ENCODE assay signal across 15 cellular contexts in the genomic region with DNA sequence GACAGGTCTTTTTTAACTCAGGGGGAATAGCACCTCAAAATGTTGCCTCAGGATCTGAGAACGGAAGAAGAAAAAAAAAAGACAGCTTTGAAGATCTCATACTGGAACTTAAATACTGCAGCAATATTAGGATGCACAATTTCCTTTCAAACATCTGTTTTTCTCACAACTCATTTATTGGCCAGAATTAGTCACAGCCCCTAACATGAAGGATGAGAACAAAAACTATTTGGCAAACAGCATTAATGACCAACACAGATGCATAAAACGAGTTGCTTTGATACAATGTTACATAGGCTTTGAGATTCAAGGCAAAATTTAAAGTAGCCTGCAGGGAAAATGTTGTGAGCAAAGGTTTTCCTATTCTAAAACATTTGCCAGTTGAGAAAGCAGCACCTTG. TPM values are rescaled to one million over a fixed set of nuclear protein-coding genes. Genes with fewer than 3 reads are reported as not detected.
DNase-seq lines count a peak whose midpoint lies in the region; ATAC-seq and TF ChIP-seq lines count a peak whose summit lies in the region.
"Had no signal": no experiment of that assay in that cellular context is flagged by ENCODE, and none has a peak within 500 bp of the region (broad histone marks: within the 10 kb centered on the region; RNA-seq: fewer than 3 reads in every experiment).

No MANE protein-coding gene starts in this region.

- H3K4me1 ChIP-seq in left ventricle myocardium inferior = peaks cover 77% of the 10 kb centered on the region
- H3K4me1 ChIP-seq in CD8-positive, alpha-beta T cell (ENCODE audit: insufficient read depth, low read length) = no peaks in the 10 kb centered on the region

- H3K36me3 ChIP-seq in brain microvascular endothelial cell (replicated peaks) (no peaks in the 10 kb centered on the region), left ventricle myocardium inferior (no peaks in the 10 kb centered on the region)
- H3K36me3 ChIP-seq in CD8-positive, alpha-beta T cell (ENCODE audit: insufficient read depth, low read length) = no peaks in the 10 kb centered on the region
- H3K36me3 ChIP-seq: upper lobe of left lung had no signal

- no peak for DNase-seq in Right ventricle myocardium superior
- no peak for DNase-seq in cardiac septum (ENCODE audit: low spot score)
- no peak for DNase-seq in brain microvascular endothelial cell
- no peak for DNase-seq in left ventricle myocardium inferior
- no peak for DNase-seq in CD8-positive, alpha-beta T cell
- no peak for DNase-seq in DMS53 (lab: John Stamatoyannopoulos, UW)
- DNase-seq in NCI-H2171 treated with DMSO at 0.1 percent for 48 hours (lab: John Stamatoyannopoulos, UW) = no peak
- DNase-seq: activated CD4-positive, alpha-beta memory T cell treated with anti-CD3 and anti-CD28 coated beads, Interleukin-2, amount 10 ng/mL, durations not matched to agents 7 days and 5 days; effector CD8-positive, alpha-beta T cell; Karpas-422; naive thymus-derived CD4-positive, alpha-beta T cell; upper lobe of left lung had no signal

- no peak overlapping the region for H3K4me3 ChIP-seq in brain microvascular endothelial cell (ENCODE audit: low read depth, low read length)
- no peak overlapping the region for H3K4me3 ChIP-seq in left ventricle myocardium inferior
- H3K4me3 ChIP-seq in CD8-positive, alpha-beta T cell (ENCODE audit: low read depth, low read length) = no peak overlapping the region
- H3K4me3 ChIP-seq: upper lobe of left lung had no signal

- H3K27me3 ChIP-seq in brain microvascular endothelial cell (replicated peaks) (no peaks in the 10 kb centered on the region), left ventricle myocardium inferior (ENCODE audit: low read depth) (no peaks in the 10 kb centered on the region)
- no peaks in the 10 kb centered on the region for H3K27me3 ChIP-seq in CD8-positive, alpha-beta T cell (ENCODE audit: insufficient read depth, low read length)
- H3K27me3 ChIP-seq: upper lobe of left lung had no signal

- no peaks in the 10 kb centered on the region for H3K27me3 Mint-ChIP-seq in CD8-positive, alpha-beta T cell (ENCODE audit: low read depth)
- H3K27me3 Mint-ChIP-seq: activated CD4-positive, alpha-beta memory T cell treated with anti-CD3 and anti-CD28 coated beads, Interleukin-2, amount 10 ng/mL, durations not matched to agents 7 days and 5 days; activated naive CD4-positive, alpha-beta T cell treated with anti-CD3 and anti-CD28 coated beads, Interleukin-2, amount 50 U/mL, for 24 hours; naive thymus-derived CD4-positive, alpha-beta T cell had no signal

- peaks cover 42% of the 10 kb centered on the region for H3K4me1 Mint-ChIP-seq in CD8-positive, alpha-beta T cell (ENCODE audit: low read depth)

- intact Hi-C loops in Right ventricle myocardium superior (cut with DNase I) (no loop called here), cardiac septum (cut with DNase I) (no loop called here), left ventricle myocardium inferior (cut with micrococcal nuclease) (no loop called here)
- intact Hi-C loops in CD8-positive, alpha-beta T cell (cut with DNase I, micrococcal nuclease) = loop anchor here in 1 of 2 experiments (10.0 kb wide), 1 partner anchor 74 kb away; no protein-coding TSS in a partner anchor

- TF ChIP-seq CTCF in brain microvascular endothelial cell (IDR thresholded peaks at IDR 0.05; ENCODE audit: low read depth, low read length, missing control alignments) (no peak), left ventricle myocardium inferior (IDR thresholded peaks at IDR 0.05; ENCODE audit: borderline replicate concordance) (no peak)
- TF ChIP-seq CTCF in CD8-positive, alpha-beta T cell (IDR thresholded peaks at IDR 0.05) = no peak

- in situ Hi-C loops in brain microvascular endothelial cell (cut with HindIII; ENCODE audit: low pct_ligation_motif_present, low sequenced_read_pairs) = no loop called here

- peaks cover 10% of the 10 kb centered on the region for H3K36me3 Mint-ChIP-seq in CD8-positive, alpha-beta T cell

- CTCF ChIA-PET in CD8-positive, alpha-beta T cell (lab: Charles Lee) = no interaction called here

- H3K4me3 Mint-ChIP-seq in CD8-positive, alpha-beta T cell = no peak overlapping the region
- H3K4me3 Mint-ChIP-seq: activated CD4-positive, alpha-beta memory T cell treated with anti-CD3 and anti-CD28 coated beads, Interleukin-2, amount 10 ng/mL, durations not matched to agents 7 days and 5 days; activated naive CD4-positive, alpha-beta T cell treated with anti-CD3 and anti-CD28 coated beads, Interleukin-2, amount 50 U/mL, for 24 hours; T-helper 1 cell treated with Interleukin-12 subunit alpha and Interleukin-12 subunit beta and Interleukin-4 antibody, amounts not matched to agents 30 μg/mL and 1 μg/mL, for 36 hours had no signal

- POLR2A ChIA-PET in CD8-positive, alpha-beta T cell (lab: Charles Lee) = interaction anchor here (0.7 kb wide), 1 partner anchor 282 kb away, joined by 3 read pairs; no protein-coding TSS in a partner anchor

- H3K9me3 Mint-ChIP-seq in CD8-positive, alpha-beta T cell = no peaks in the 10 kb centered on the region
- H3K9me3 Mint-ChIP-seq: activated naive CD4-positive, alpha-beta T cell treated with anti-CD3 and anti-CD28 coated beads, Interleukin-2, amount 50 U/mL, for 24 hours; naive thymus-derived CD4-positive, alpha-beta T cell; T-helper 1 cell treated with Interleukin-12 subunit alpha and Interleukin-12 subunit beta and Interleukin-4 antibody, amounts not matched to agents 30 μg/mL and 1 μg/mL, for 36 hours had no signal

- H3K27ac ChIP-seq in brain microvascular endothelial cell (peak overlapping the region; percentile 88), left ventricle myocardium inferior (replicated peaks) (peak overlapping the region; percentile 63)
- no peak overlapping the region for H3K27ac ChIP-seq in CD8-positive, alpha-beta T cell (ENCODE audit: low read depth, low read length)

- no peaks in the 10 kb centered on the region for H3K9me3 ChIP-seq in left ventricle myocardium inferior (replicated peaks)
- no peaks in the 10 kb centered on the region for H3K9me3 ChIP-seq in CD8-positive, alpha-beta T cell (ENCODE audit: low read length)
- H3K9me3 ChIP-seq: upper lobe of left lung had no signal

- ATAC-seq in Right ventricle myocardium superior (ENCODE audit: poor library complexity) (peak; percentile 36), HG02623 (IDR thresholded peaks at IDR 0.05; ENCODE audit: unreplicated experiment) (no peak)
- ATAC-seq in CD8-positive, alpha-beta T cell = no peak
- ATAC-seq: naive thymus-derived CD4-positive, alpha-beta T cell had no signal

- no peak overlapping the region for H3K27ac Mint-ChIP-seq in CD8-positive, alpha-beta T cell
- H3K27ac Mint-ChIP-seq: activated CD4-positive, alpha-beta memory T cell treated with anti-CD3 and anti-CD28 coated beads, Interleukin-2, amount 10 ng/mL, durations not matched to agents 7 days and 5 days; T-helper 1 cell treated with Interleukin-12 subunit alpha and Interleukin-12 subunit beta and Interleukin-4 antibody, amounts not matched to agents 30 μg/mL and 1 μg/mL, for 36 hours had no signal

RNA-seq across cellular contexts. Expression of a gene that starts 36.5 kb away (rescaled TPM):
- total RNA-seq in Right ventricle myocardium superior (32.9 TPM), cardiac septum (41.3 TPM), left ventricle myocardium inferior (34.6 TPM)
- 100 to 1,000 TPM; 377 to 392 TPM for total RNA-seq in CD8-positive, alpha-beta T cell
